In genomic region chr19:18340990-18341868, GRCh38 we compare ENCODE assay signal across 8 cellular contexts. TPM values are rescaled to one million over a fixed set of nuclear protein-coding genes. Genes with fewer than 3 reads are reported as not detected.
DNase-seq lines count a peak whose midpoint lies in the region; ATAC-seq and TF ChIP-seq lines count a peak whose summit lies in the region.

No MANE protein-coding gene starts in this region.

- peak; percentile 76 for DNase-seq in NK-92 treated with Interleukin-12 subunit alpha and Interleukin-12 subunit beta, amount 100 ng/mL, for 24 hours (lab: John Stamatoyannopoulos, UW)
- DNase-seq in NK-92 (lab: John Stamatoyannopoulos, UW; ENCODE audit: unreplicated experiment) (no peak), MG63 (peak; percentile 81), coronary artery (ENCODE audit: low spot score) (peak; percentile 79), medulla oblongata (ENCODE audit: extremely low spot score) (peak; percentile 61)
- peak; percentile 68 to 71 for DNase-seq in activated CD4-positive, alpha-beta T cell treated with anti-CD3 and anti-CD28 coated beads for 4 hours
- peak; percentile 37 for DNase-seq in stimulated activated CD8-positive, alpha-beta memory T cell treated with anti-CD3 and anti-CD28 coated beads, Interleukin-15, amount 100 ng/mL, for 1 hour (ENCODE audit: low read depth)

- H3K27ac ChIP-seq in coronary artery: peak overlapping the region; percentile 81 to 89

- no peaks in the 10 kb centered on the region for H3K27me3 ChIP-seq in MG63

- no peak for ATAC-seq in GM19023 (IDR thresholded peaks at IDR 0.05; ENCODE audit: unreplicated experiment)

- peak overlapping the region; percentile 62 for H3K4me3 ChIP-seq in MG63
- H3K4me3 ChIP-seq in coronary artery: peak overlapping the region; percentile 86

- no peaks in the 10 kb centered on the region for H3K9me3 ChIP-seq in MG63

- no peak for TF ChIP-seq CTCF in coronary artery (IDR thresholded peaks at IDR 0.05)

- no peaks in the 10 kb centered on the region for H3K36me3 ChIP-seq in MG63

RNA-seq across cellular contexts. Expression of gene PGPEP1, which starts 0.8 kb away (rescaled TPM):
- total RNA-seq in MG63 (2014; rRNA removed; shearing (Covaris generic); ENCODE audit: low replicate concordance): 5.5 and 11.2 TPM in 2 replicates

RNA-seq across cellular contexts. Expression of gene LSM4, which starts 18.4 kb away (rescaled TPM):
- 335 and 636 TPM in 2 replicates for total RNA-seq in MG63 (2014; rRNA removed; shearing (Covaris generic); ENCODE audit: low replicate concordance)

RNA-seq across cellular contexts. Expression of gene GDF15, which starts 44.7 kb away (rescaled TPM):
- 2.3 and 13.1 TPM in 2 replicates for total RNA-seq in MG63 (2014; rRNA removed; shearing (Covaris generic); ENCODE audit: low replicate concordance)

RNA-seq across cellular contexts. Expression of gene LRRC25, which starts 56.2 kb away (rescaled TPM):
- not detected in 2 replicates for total RNA-seq in MG63 (2014; rRNA removed; shearing (Covaris generic); ENCODE audit: low replicate concordance)

RNA-seq across cellular contexts. Expression of gene JUND, which starts 59.8 kb away (rescaled TPM):
- 85.7 and 102 TPM in 2 replicates for total RNA-seq in MG63 (2014; rRNA removed; shearing (Covaris generic); ENCODE audit: low replicate concordance)
